ENCODE assay signal across 18 cellular contexts in genomic region chr22:49575703-49576081, GRCh38.
A peak's percentile ranks its signal among the peaks of the same experiment; 100 is the strongest.
DNase-seq lines count a peak whose midpoint lies in the region; ATAC-seq and TF ChIP-seq lines count a peak whose summit lies in the region.
"Had no signal": no experiment of that assay in that cellular context is flagged by ENCODE, and none has a peak within 500 bp of the region (broad histone marks: within the 10 kb centered on the region; RNA-seq: fewer than 3 reads in every experiment).

No MANE protein-coding gene starts in this region.

- intact Hi-C loops in right cardiac atrium (cut with DNase I) (no loop called here), prostate gland (cut with DNase I) (no loop called here)

- H2BK5ac ChIP-seq in H9 (ENCODE audit: insufficient read length, low read length), result no peak overlapping the region

- H3K4ac ChIP-seq in H9 (ENCODE audit: low read depth, low read length), result no peak overlapping the region

- no peak overlapping the region for H3K9ac ChIP-seq in H9 (ENCODE audit: extremely low read depth, insufficient read length, low read length)
- no peak overlapping the region for H3K9ac ChIP-seq in parathyroid adenoma

- no peaks in the 10 kb centered on the region for H3K79me2 ChIP-seq in H9 (ENCODE audit: insufficient read depth, low read length)
- no peaks in the 10 kb centered on the region for H3K79me2 ChIP-seq in parathyroid adenoma

- WGBS in H9 (ENCODE audit: extremely low coverage, insufficient read length, low lambda C conversion rate), result no CpG with 5 or more reads among the region's 20 CpGs
- 86% methylated on average over 20 of the region's 20 CpGs for WGBS in right cardiac atrium
- 93% methylated on average over 20 of the region's 20 CpGs for WGBS in prostate gland

- H2BK12ac ChIP-seq in H9 (ENCODE audit: insufficient read length, low read depth, low read length), result no peak overlapping the region

- H2AFZ ChIP-seq in H9 (ENCODE audit: low read length) (no peak overlapping the region), parathyroid adenoma (no peak overlapping the region)

- H3K36me3 ChIP-seq in parathyroid adenoma (ENCODE audit: control insufficient read depth, insufficient read depth, low read length) (no peaks in the 10 kb centered on the region), prostate gland (no peaks in the 10 kb centered on the region)
- H3K36me3 ChIP-seq: MG63 had no signal

- H3K56ac ChIP-seq in H9 (ENCODE audit: insufficient read length, low read depth, low read length), result no peak overlapping the region

- no peak overlapping the region for H4K5ac ChIP-seq in H9 (ENCODE audit: insufficient read length, low read depth, low read length)

- H3K4me2 ChIP-seq in H9 (ENCODE audit: insufficient read depth, insufficient read length, low read length) (no peak overlapping the region), parathyroid adenoma (ENCODE audit: low read length) (no peak overlapping the region)

- H2BK120ac ChIP-seq in H9 (ENCODE audit: low read depth, low read length, poor library complexity, severe bottlenecking), result no peak overlapping the region

- H3K23me2 ChIP-seq in H9 (ENCODE audit: insufficient read length, low read depth, low read length, poor library complexity, severe bottlenecking), result no peaks in the 10 kb centered on the region

- H3K36me3 Mint-ChIP-seq in H9 (ENCODE audit: insufficient read depth in 1 of 3, low read depth in 3 of 3), result no peaks in the 10 kb centered on the region

- H3K9me3 ChIP-seq in H9 (ENCODE audit: control insufficient read depth, low read depth, low read length) (no peaks in the 10 kb centered on the region), right cardiac atrium (ENCODE audit: control insufficient read depth, low read length) (no peaks in the 10 kb centered on the region), parathyroid adenoma (ENCODE audit: control insufficient read depth, low read length) (no peaks in the 10 kb centered on the region), prostate gland (no peaks in the 10 kb centered on the region)
- H3K9me3 ChIP-seq: MG63 had no signal

- DNase-seq in H9 (peak; percentile 20), right cardiac atrium (peak in 2 of 3 donors; percentile 31 to 33), prostate gland (ENCODE audit: low spot score) (no peak), C1 segment of cervical spinal cord (lab: John Stamatoyannopoulos, UW) (no peak), DMS53 (lab: John Stamatoyannopoulos, UW) (no peak)
- no peak for DNase-seq in stimulated activated CD4-positive, alpha-beta T cell treated with anti-CD3 and anti-CD28 coated beads, Interleukin-4, amount 100 ng/mL, for 4 hours
- DNase-seq: KG1, MG63, NCI-H1092 treated with DMSO at 0.1 percent for 48 hours, NCI-H1694, NCI-H2107, NCI-H345, NCI-H69, PC-3 had no signal

- H4K91ac ChIP-seq in H9 (ENCODE audit: insufficient read length, low read depth, low read length), result no peak overlapping the region

- H3K4me1 Mint-ChIP-seq in H9, result no peaks in the 10 kb centered on the region
- H3K4me1 Mint-ChIP-seq: B cell had no signal

- TF ChIP-seq POLR2A in prostate gland (IDR thresholded peaks at IDR 0.05), result no peak

- H2BK20ac ChIP-seq in H9 (ENCODE audit: low read depth, low read length, poor library complexity, severe bottlenecking), result no peak overlapping the region

- H3K27me3 ChIP-seq in H9 (ENCODE audit: insufficient read depth, low read length), result no peaks in the 10 kb centered on the region
- no peaks in the 10 kb centered on the region for H3K27me3 ChIP-seq in right cardiac atrium (ENCODE audit: control insufficient read depth, insufficient read depth)
- H3K27me3 ChIP-seq in parathyroid adenoma (ENCODE audit: control insufficient read depth, insufficient read depth, low read length), result no peaks in the 10 kb centered on the region
- no peaks in the 10 kb centered on the region for H3K27me3 ChIP-seq in prostate gland (replicated peaks; ENCODE audit: insufficient read depth)
- H3K27me3 ChIP-seq: MG63 had no signal

- H4K8ac ChIP-seq in H9 (replicated peaks; ENCODE audit: insufficient read length, low read depth, low read length), result no peak overlapping the region

- H3K27me3 Mint-ChIP-seq in H9 (ENCODE audit: low read depth), result peaks cover 2% of the 10 kb centered on the region
- H3K27me3 Mint-ChIP-seq: B cell had no signal

- H3K4me1 ChIP-seq in H9 (ENCODE audit: insufficient read depth, low read length), result no peaks in the 10 kb centered on the region
- no peaks in the 10 kb centered on the region for H3K4me1 ChIP-seq in right cardiac atrium (ENCODE audit: control insufficient read depth, insufficient read depth, low read length)
- no peaks in the 10 kb centered on the region for H3K4me1 ChIP-seq in parathyroid adenoma
- H3K4me1 ChIP-seq in prostate gland (replicated peaks), result no peaks in the 10 kb centered on the region

- no peak overlapping the region for H2BK15ac ChIP-seq in H9 (ENCODE audit: low read depth, low read length)

- no peaks in the 10 kb centered on the region for H3K79me1 ChIP-seq in H9 (ENCODE audit: insufficient read depth, low read depth, low read length, poor library complexity, severe bottlenecking)

- peak overlapping the region; percentile 99 for H3K27ac ChIP-seq in C4-2B
- no peak overlapping the region for H3K27ac ChIP-seq in H9 (ENCODE audit: insufficient read length, low read depth, low read length)
- H3K27ac ChIP-seq in right cardiac atrium (ENCODE audit: low read length), result peak overlapping the region; percentile 12
- peak overlapping the region; percentile 75 for H3K27ac ChIP-seq in parathyroid adenoma
- H3K27ac ChIP-seq in prostate gland, result no peak overlapping the region

- no peak overlapping the region; the same call in 1 of the 2 replicates for H3K14ac ChIP-seq in H9 (ENCODE audit: insufficient read depth, low read length)

- no peak overlapping the region for H3K23ac ChIP-seq in H9 (ENCODE audit: insufficient read length, low read depth, low read length)

- TF ChIP-seq CTCF in C4-2B (conservative IDR thresholded peaks at IDR 0.05) (no peak), H9 (conservative IDR thresholded peaks at IDR 0.05) (no peak), parathyroid adenoma (IDR thresholded peaks at IDR 0.05) (no peak), prostate gland (IDR thresholded peaks at IDR 0.05) (no peak)

- no peak for ATAC-seq in right cardiac atrium
- ATAC-seq: CD8-positive, alpha-beta T cell; PC-3 had no signal

- peaks cover 3 to 4% of the 10 kb centered on the region in 2 experiments; a peak in 2 of 5 replicates for H3K9me3 Mint-ChIP-seq in H9
- H3K9me3 Mint-ChIP-seq: CD8-positive, alpha-beta T cell had no signal

- H2AK5ac ChIP-seq in H9 (ENCODE audit: insufficient read length, low read length), result no peak overlapping the region

- no peak overlapping the region for H3K4me3 Mint-ChIP-seq in H9
- H3K4me3 Mint-ChIP-seq: B cell; CD8-positive, alpha-beta T cell had no signal

- no peak overlapping the region for H3T11ph ChIP-seq in H9 (ENCODE audit: low read length)

- H3K18ac ChIP-seq in H9 (ENCODE audit: insufficient read length, low read depth, low read length), result no peak overlapping the region

- no peak overlapping the region for H3K4me3 ChIP-seq in right cardiac atrium (ENCODE audit: low read length)
- H3K4me3 ChIP-seq in parathyroid adenoma (ENCODE audit: low read depth, low read length), result no peak overlapping the region
- no peak overlapping the region for H3K4me3 ChIP-seq in prostate gland
- H3K4me3 ChIP-seq: MG63 had no signal

- no peaks in the 10 kb centered on the region for H4K20me1 ChIP-seq in H9 (ENCODE audit: control insufficient read depth, insufficient read depth, insufficient read length)

- H3K27ac Mint-ChIP-seq in H9, result no peak overlapping the region; a peak in 1 of 7 replicates
- H3K27ac Mint-ChIP-seq: B cell; CD8-positive, alpha-beta T cell had no signal

Comparison
In these comparisons a context has a peak if more than half of its experiments do, and no peak if none do; other contexts are left out.
1. H3K27ac ChIP-seq: peak in C4-2B (single experiment), right cardiac atrium (single experiment) and parathyroid adenoma (single experiment); none in H9 (single experiment) and prostate gland (0 of 2).
2. DNase-seq: peak in H9 (single experiment) and right cardiac atrium (2 of 3); none in stimulated activated CD4-positive, alpha-beta T cell treated with anti-CD3 and anti-CD28 coated beads, Interleukin-4, amount 100 ng/mL, for 4 hours (0 of 2), prostate gland (single experiment), C1 segment of cervical spinal cord (0 of 14) and DMS53 (single experiment).